ENCODE assay signal across 8 cellular contexts in the genomic region with DNA sequence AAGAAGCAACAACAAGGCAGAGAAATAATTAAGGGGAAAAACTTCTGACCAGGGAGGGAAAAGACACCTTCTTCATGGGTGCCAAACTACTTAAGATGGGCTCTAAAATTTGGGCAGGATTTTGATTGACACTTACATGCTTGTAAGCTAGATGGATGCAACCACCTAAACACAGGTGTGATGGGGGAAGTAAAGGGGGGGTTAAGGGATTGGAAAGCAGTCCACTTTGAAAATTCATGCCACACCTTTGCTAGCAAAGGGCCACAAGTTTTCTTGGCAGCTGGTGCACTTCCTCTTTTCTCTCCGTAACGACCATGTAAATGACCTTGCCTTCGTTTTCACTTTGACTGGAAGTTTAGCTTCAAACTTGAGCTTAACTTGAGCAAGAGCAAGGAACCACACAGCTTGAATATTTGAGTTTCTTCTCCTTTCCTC. TPM values are rescaled to one million over a fixed set of nuclear protein-coding genes. Genes with fewer than 3 reads are reported as not detected.
DNase-seq lines count a peak whose midpoint lies in the region; ATAC-seq lines count a peak whose summit lies in the region.

No MANE protein-coding gene starts in this region.

- no peaks in the 10 kb centered on the region for H3K27me3 ChIP-seq in CD4-positive, alpha-beta memory T cell (ENCODE audit: insufficient read depth, low read length)
- H3K27me3 ChIP-seq in thymus (ENCODE audit: control insufficient read depth, insufficient read depth), result no peaks in the 10 kb centered on the region

- H3K9me3 Mint-ChIP-seq in CD4-positive, alpha-beta memory T cell, result no peaks in the 10 kb centered on the region
- no peaks in the 10 kb centered on the region for H3K9me3 Mint-ChIP-seq in activated T-helper 2 cell treated with anti-CD3 and anti-CD28 coated beads, Interferon-gamma antibody, Interleukin-2, Interleukin-4, amounts not matched to agents 10 μg/mL and 5 μg/mL and 100 μg/mL, durations not matched to agents 14 hours and 24 hours and 36 hours

- H3K4me1 ChIP-seq in CD4-positive, alpha-beta memory T cell (ENCODE audit: insufficient read depth, low read length), result peaks cover 14% of the 10 kb centered on the region
- no peaks in the 10 kb centered on the region for H3K4me1 ChIP-seq in thymus (ENCODE audit: control insufficient read depth, insufficient read depth, low read length)

- H3K4me3 Mint-ChIP-seq in CD4-positive, alpha-beta memory T cell, result peak overlapping the region in 7 of 8 donors; percentile 5 to 45 (median 31)
- peak overlapping the region; percentile 38 for H3K4me3 Mint-ChIP-seq in activated T-helper 2 cell treated with anti-CD3 and anti-CD28 coated beads, Interferon-gamma antibody, Interleukin-2, Interleukin-4, amounts not matched to agents 10 μg/mL and 5 μg/mL and 100 μg/mL, durations not matched to agents 14 hours and 24 hours and 36 hours (ENCODE audit: low read depth)

- ATAC-seq in GM19452 (IDR thresholded peaks at IDR 0.05; ENCODE audit: unreplicated experiment) (peak; percentile 92), HG03378 (IDR thresholded peaks at IDR 0.05; ENCODE audit: unreplicated experiment) (peak; percentile 94)

- no peaks in the 10 kb centered on the region for H3K36me3 Mint-ChIP-seq in CD4-positive, alpha-beta memory T cell
- H3K36me3 Mint-ChIP-seq in activated T-helper 2 cell treated with anti-CD3 and anti-CD28 coated beads, Interferon-gamma antibody, Interleukin-2, Interleukin-4, amounts not matched to agents 10 μg/mL and 5 μg/mL and 100 μg/mL, durations not matched to agents 14 hours and 24 hours and 36 hours (ENCODE audit: low read depth), result no peaks in the 10 kb centered on the region

- no peaks in the 10 kb centered on the region for H3K36me3 ChIP-seq in CD4-positive, alpha-beta memory T cell (ENCODE audit: insufficient read depth, low read length)
- H3K36me3 ChIP-seq in thymus (ENCODE audit: control insufficient read depth, insufficient read depth), result no peaks in the 10 kb centered on the region

- intact Hi-C loops in CD4-positive, alpha-beta memory T cell (cut with micrococcal nuclease), result no loop called here
- intact Hi-C loops in activated T-helper 2 cell treated with anti-CD3 and anti-CD28 coated beads, Interferon-gamma antibody, Interleukin-2, Interleukin-4, amounts not matched to agents 10 μg/mL and 5 μg/mL and 100 μg/mL, durations not matched to agents 14 hours and 24 hours and 36 hours (cut with micrococcal nuclease), result loop anchor here (1.0 kb wide), 1 partner anchor 9 kb away; no protein-coding TSS in a partner anchor

- H3K27ac ChIP-seq in CD4-positive, alpha-beta memory T cell (ENCODE audit: low read depth, low read length), result no peak overlapping the region
- H3K27ac ChIP-seq in thymus (ENCODE audit: low read depth), result peak overlapping the region; percentile 42

- DNase-seq in CD4-positive, alpha-beta memory T cell, result no peak
- DNase-seq in activated T-helper 2 cell treated with anti-CD3 and anti-CD28 coated beads, Interferon-gamma antibody, Interleukin-2, Interleukin-4, amounts not matched to agents 10 μg/mL and 5 μg/mL and 100 μg/mL, durations not matched to agents 14 hours and 24 hours and 36 hours (ENCODE audit: low spot score), result no peak
- DNase-seq in DMS153 (lab: John Stamatoyannopoulos, UW), result no peak
- DNase-seq in NCI-H748 (lab: John Stamatoyannopoulos, UW; ENCODE audit: unreplicated experiment), result no peak
- no peak for DNase-seq in SW 1271 (lab: John Stamatoyannopoulos, UW)

- WGBS in thymus, result 5% methylated on average over 3 of the region's 3 CpGs

- no peaks in the 10 kb centered on the region for H3K9me3 ChIP-seq in CD4-positive, alpha-beta memory T cell (ENCODE audit: control insufficient read depth in 1 of 2, low read length in 2 of 2)
- no peaks in the 10 kb centered on the region for H3K9me3 ChIP-seq in thymus (ENCODE audit: control insufficient read depth)

- peaks cover 12 to 21% (median 16%) of the 10 kb centered on the region in 4 donors for H3K4me1 Mint-ChIP-seq in CD4-positive, alpha-beta memory T cell
- peaks cover 28% of the 10 kb centered on the region for H3K4me1 Mint-ChIP-seq in activated T-helper 2 cell treated with anti-CD3 and anti-CD28 coated beads, Interferon-gamma antibody, Interleukin-2, Interleukin-4, amounts not matched to agents 10 μg/mL and 5 μg/mL and 100 μg/mL, durations not matched to agents 14 hours and 24 hours and 36 hours (ENCODE audit: low read depth)

- CTCF ChIA-PET in CD4-positive, alpha-beta memory T cell (lab: Charles Lee; ENCODE audit: partially characterized antibody), result interaction anchor here (1.3 to 1.6 kb wide), 2 partner anchors 15 to 21 kb away, joined by 3 to 4 read pairs; a partner anchor contains a TSS

- H3K27ac Mint-ChIP-seq in CD4-positive, alpha-beta memory T cell, result peak overlapping the region in 3 of 7 donors; percentile 11 to 55 (median 44)
- peak overlapping the region; percentile 81 for H3K27ac Mint-ChIP-seq in activated T-helper 2 cell treated with anti-CD3 and anti-CD28 coated beads, Interferon-gamma antibody, Interleukin-2, Interleukin-4, amounts not matched to agents 10 μg/mL and 5 μg/mL and 100 μg/mL, durations not matched to agents 14 hours and 24 hours and 36 hours

- POLR2A ChIA-PET in CD4-positive, alpha-beta memory T cell (lab: Charles Lee; ENCODE audit: partially characterized antibody), result interaction anchor here (0.8 to 1.1 kb wide), 4 partner anchors 10 to 250 kb away, joined by 3 to 8 read pairs (median 4); a partner anchor contains a TSS

- peaks cover 5% of the 10 kb centered on the region in 2 donors for H3K27me3 Mint-ChIP-seq in CD4-positive, alpha-beta memory T cell
- H3K27me3 Mint-ChIP-seq in activated T-helper 2 cell treated with anti-CD3 and anti-CD28 coated beads, Interferon-gamma antibody, Interleukin-2, Interleukin-4, amounts not matched to agents 10 μg/mL and 5 μg/mL and 100 μg/mL, durations not matched to agents 14 hours and 24 hours and 36 hours (ENCODE audit: low read depth), result peaks cover 3% of the 10 kb centered on the region

- no peak overlapping the region for H3K4me3 ChIP-seq in CD4-positive, alpha-beta memory T cell (ENCODE audit: low read length in 2 of 2)
- H3K4me3 ChIP-seq in thymus (ENCODE audit: low read length), result no peak overlapping the region

RNA-seq across cellular contexts. Expression of a gene that starts 14.3 kb away (rescaled TPM):
- 100 to 1,000 TPM; 182 to 183 TPM for total RNA-seq in CD4-positive, alpha-beta memory T cell
- 100 to 1,000 TPM; 193 to 220 TPM for polyA plus RNA-seq in CD4-positive, alpha-beta memory T cell
- 263 and 265 TPM in 2 replicates for total RNA-seq in activated T-helper 2 cell treated with anti-CD3 and anti-CD28 coated beads, Interferon-gamma antibody, Interleukin-2, Interleukin-4, amounts not matched to agents 10 μg/mL and 5 μg/mL and 100 μg/mL, durations not matched to agents 14 hours and 24 hours and 36 hours
- polyA plus RNA-seq in thymus, result 144 TPM

RNA-seq across cellular contexts. Expression of a gene that starts 40.6 kb away (rescaled TPM):
- 10 to 100 TPM; 11.9 to 12.3 TPM for total RNA-seq in CD4-positive, alpha-beta memory T cell
- polyA plus RNA-seq in CD4-positive, alpha-beta memory T cell, result 1 to 10 TPM; 4.4 to 7.9 TPM
- total RNA-seq in activated T-helper 2 cell treated with anti-CD3 and anti-CD28 coated beads, Interferon-gamma antibody, Interleukin-2, Interleukin-4, amounts not matched to agents 10 μg/mL and 5 μg/mL and 100 μg/mL, durations not matched to agents 14 hours and 24 hours and 36 hours, result 14.0 and 15.7 TPM in 2 replicates
- 17.8 TPM for polyA plus RNA-seq in thymus
